Comparison of ENCODE assay signal across 1 cellular context in genomic region chr1:53220171-53220961, GRCh38.
TF ChIP-seq lines count a peak whose summit lies in the region.

Gene CZIB (minus strand): TSS chr1:53220634. CDS start chr1:53220575, 59 bp downstream.

TF ChIP-seq in HCT116, 20 proteins besides CTCF, POLR2A, EP300 and RAD21 (continued from another document):
- TF ChIP-seq EZH2 (IDR thresholded peaks at IDR 0.05) (no peak), ELF1 (IDR thresholded peaks at IDR 0.05; ENCODE audit: borderline replicate concordance, low read depth) (no peak), ZBTB33 (IDR thresholded peaks at IDR 0.05; ENCODE audit: extremely low read depth, insufficient replicate concordance, low read length) (no peak), CBX3 (IDR thresholded peaks at IDR 0.05; ENCODE audit: low read depth) (peak; percentile 64; the same call in 1 of the 2 replicates), ATF3 (IDR thresholded peaks at IDR 0.05) (no peak)
